32 cellular contexts compared by ENCODE assay signal in the genomic region with DNA sequence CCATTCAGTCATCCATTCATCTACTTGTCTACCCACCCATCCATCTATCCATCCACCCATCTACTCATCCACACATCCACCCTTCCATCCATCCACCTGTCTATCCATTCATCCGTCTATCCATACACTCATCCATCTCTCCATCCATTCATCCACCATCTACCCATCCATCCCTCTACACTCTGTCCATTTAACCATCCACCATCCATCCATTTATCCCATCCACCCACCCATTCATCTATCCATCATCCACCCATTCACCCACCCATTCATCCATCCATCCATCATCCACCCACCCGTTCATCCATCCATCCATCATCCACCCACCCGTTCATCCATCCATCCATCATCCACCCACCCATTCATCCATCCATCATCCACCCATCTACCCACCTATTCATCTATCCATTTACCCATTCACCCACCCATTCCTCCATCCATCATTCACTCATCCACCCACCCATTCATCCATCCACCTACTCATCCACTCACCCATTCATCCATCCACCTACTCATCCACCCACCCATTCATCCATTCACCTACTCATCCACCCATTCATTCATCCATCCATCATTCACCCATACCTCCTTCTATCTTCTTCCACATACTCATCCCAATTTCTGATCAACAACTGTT. TPM values are rescaled to one million over a fixed set of nuclear protein-coding genes. Genes with fewer than 3 reads are reported as not detected.
"Had no signal": no experiment of that assay in that cellular context is flagged by ENCODE, and none has a peak within 500 bp of the region (broad histone marks: within the 10 kb centered on the region; RNA-seq: fewer than 3 reads in every experiment).

No MANE protein-coding gene starts in this region.

- H3K27ac ChIP-seq: body of pancreas, brain microvascular endothelial cell, breast epithelium, WERI-Rb-1 had no signal

- H3K4me1 ChIP-seq: body of pancreas, breast epithelium had no signal

- H3K27me3 ChIP-seq: body of pancreas, brain microvascular endothelial cell had no signal

- ATAC-seq: activated CD4-positive, CD25-positive, alpha-beta regulatory T cell treated with anti-CD3 and anti-CD28 coated beads, Interleukin-2, amount 50 U/mL, for 24 hours; activated CD8-positive, alpha-beta memory T cell treated with anti-CD3 and anti-CD28 coated beads, Interleukin-2, amount 10 ng/mL, durations not matched to agents 7 days and 5 days; activated CD8-positive, alpha-beta T cell treated with anti-CD3 and anti-CD28 coated beads, Interleukin-2, amount 10 ng/mL, durations not matched to agents 7 days and 5 days; activated naive CD8-positive, alpha-beta T cell treated with anti-CD3 and anti-CD28 coated beads, Interleukin-2, amount 50 U/mL, for 24 hours; body of pancreas; T-cell; T-helper 17 cell; WTC11 had no signal

- FAIRE-seq: astrocyte, TTC549 had no signal

- H3K36me3 ChIP-seq: brain microvascular endothelial cell, breast epithelium, WERI-Rb-1 had no signal

- H3K4me3 ChIP-seq: body of pancreas, breast epithelium had no signal

- DNase-seq: activated CD4-positive, alpha-beta memory T cell treated with anti-CD3 and anti-CD28 coated beads, Interleukin-2, amount 10 ng/mL, durations not matched to agents 7 days and 5 days; activated CD4-positive, alpha-beta T cell treated with anti-CD3 and anti-CD28 coated beads for 1 hour; activated CD4-positive, alpha-beta T cell treated with anti-CD3 and anti-CD28 coated beads for 4 hours; activated CD4-positive, alpha-beta T cell treated with anti-CD3 and anti-CD28 coated beads, Interleukin-2, amount 10 ng/mL, durations not matched to agents 24 days and 14 days; activated CD4-positive, alpha-beta T cell treated with anti-CD3 and anti-CD28 coated beads, Interleukin-2, amount 50 U/mL, for 48 hours; activated CD4-positive, CD25-positive, alpha-beta regulatory T cell; activated CD8-positive, alpha-beta memory T cell treated with anti-CD3 and anti-CD28 coated beads for 24 hours; activated CD8-positive, alpha-beta memory T cell treated with anti-CD3 and anti-CD28 coated beads, Interleukin-2, amount 10 ng/mL, durations not matched to agents 7 days and 5 days; activated CD8-positive, alpha-beta memory T cell treated with anti-CD3 and anti-CD28 coated beads, Interleukin-2, amount 50 U/mL, for 48 hours; activated CD8-positive, alpha-beta T cell treated with anti-CD3 and anti-CD28 coated beads, Interleukin-2, amount 10 ng/mL, durations not matched to agents 7 days and 5 days; activated effector memory CD4-positive, alpha-beta T cell treated with Interleukin-2 at 50 U/mL for 16 hours; activated gamma-delta T cell; activated naive CD4-positive, alpha-beta T cell treated with anti-CD3 and anti-CD28 coated beads, Interleukin-2, amount 10 ng/mL, durations not matched to agents 7 days and 5 days; activated naive CD4-positive, alpha-beta T cell treated with Interleukin-2 at 50 U/mL for 16 hours; activated naive CD8-positive, alpha-beta T cell treated with anti-CD3 and anti-CD28 coated beads, Interleukin-2, amount 10 ng/mL, durations not matched to agents 7 days and 5 days; activated naive CD8-positive, alpha-beta T cell treated with anti-CD3 and anti-CD28 coated beads, Interleukin-2, amount 50 U/mL, for 24 hours; activated T-cell treated with anti-CD3 and anti-CD28 coated beads, Interleukin-2, amount 50 U/mL, for 24 hours; activated T-cell treated with anti-CD3 and anti-CD28 coated beads, Interleukin-2, amount 50 U/mL, for 48 hours; amygdala; anterior cingulate cortex; body of pancreas; brain microvascular endothelial cell; central memory CD4-positive, alpha-beta T cell; T-cell; T-helper 17 cell; WERI-Rb-1 had no signal

RNA-seq across cellular contexts. Expression of a gene that starts 39.3 kb away (rescaled TPM):
- total RNA-seq: activated CD4-positive, alpha-beta T cell treated with anti-CD3 and anti-CD28 coated beads, Interleukin-2, amount 10 ng/mL, durations not matched to agents 24 days and 14 days; activated CD8-positive, alpha-beta memory T cell treated with anti-CD3 and anti-CD28 coated beads, Interleukin-2, amount 10 ng/mL, durations not matched to agents 7 days and 5 days; activated CD8-positive, alpha-beta T cell treated with anti-CD3 and anti-CD28 coated beads, Interleukin-2, amount 10 ng/mL, durations not matched to agents 7 days and 5 days; activated naive CD8-positive, alpha-beta T cell treated with anti-CD3 and anti-CD28 coated beads, Interleukin-2, amount 10 ng/mL, durations not matched to agents 7 days and 5 days; activated T-helper 2 cell treated with anti-CD3 and anti-CD28 coated beads, Interferon-gamma antibody, Interleukin-2, Interleukin-4, amounts not matched to agents 10 μg/mL and 5 μg/mL and 100 μg/mL, durations not matched to agents 14 hours and 24 hours and 36 hours; T-helper 17 cell had no signal
